ENCODE assay signal across 10 cellular contexts in genomic region chr1:165645654-165646366, GRCh38. TPM values are rescaled to one million over a fixed set of nuclear protein-coding genes. Genes with fewer than 3 reads are reported as not detected.
DNase-seq lines count a peak whose midpoint lies in the region; ATAC-seq and TF ChIP-seq lines count a peak whose summit lies in the region.
"Had no signal": no experiment of that assay in that cellular context is flagged by ENCODE, and none has a peak within 500 bp of the region (broad histone marks: within the 10 kb centered on the region; RNA-seq: fewer than 3 reads in every experiment).

No MANE protein-coding gene starts in this region.

- H3K9me3 Mint-ChIP-seq in naive thymus-derived CD8-positive, alpha-beta T cell = no peaks in the 10 kb centered on the region

- H3K27ac Mint-ChIP-seq in naive thymus-derived CD8-positive, alpha-beta T cell = peak overlapping the region in 1 of 10 donors; percentile 12

- H3K4me1 Mint-ChIP-seq in naive thymus-derived CD8-positive, alpha-beta T cell = peaks cover 9 to 30% (median 21%) of the 10 kb centered on the region in 4 donors

- peak; percentile 64 for DNase-seq in A673 (ENCODE audit: low spot score)
- peak; percentile 88 to 89 for DNase-seq in NCI-H526 (lab: John Stamatoyannopoulos, UW)
- DNase-seq in fibroblast of the aortic adventitia (ENCODE audit: low read depth) = peak; percentile 27
- no peak for DNase-seq in naive thymus-derived CD8-positive, alpha-beta T cell
- no peak for DNase-seq in cerebellar cortex (ENCODE audit: low spot score)
- DNase-seq in CD1c-positive myeloid dendritic cell (ENCODE audit: extremely low spot score) = no peak
- DNase-seq: activated gamma-delta T cell, hippocampal formation had no signal

- no peaks in the 10 kb centered on the region for H3K36me3 ChIP-seq in A673 (ENCODE audit: insufficient read depth, low read length, poor library complexity, severe bottlenecking)

- peaks cover 18% of the 10 kb centered on the region for H3K4me1 ChIP-seq in A673 (ENCODE audit: insufficient read depth, low read length, poor library complexity, severe bottlenecking)

- H3K9me3 ChIP-seq in A673 (ENCODE audit: low read depth, low read length, poor library complexity, severe bottlenecking) = no peaks in the 10 kb centered on the region

- POLR2A ChIA-PET in A673 (lab: Charles Lee; ENCODE audit: low non-redundant PET) = no interaction called here
- POLR2A ChIA-PET in naive thymus-derived CD8-positive, alpha-beta T cell (lab: Charles Lee) = no interaction called here

- no peak for TF ChIP-seq CTCF in A673 (conservative IDR thresholded peaks at IDR 0.05; ENCODE audit: low read depth, low read length)
- no peak for TF ChIP-seq CTCF in fibroblast of the aortic adventitia (IDR thresholded peaks at IDR 0.05; ENCODE audit: insufficient read depth, low read length)

- H3K4me3 Mint-ChIP-seq in naive thymus-derived CD8-positive, alpha-beta T cell = no peak overlapping the region

- BruUV-seq in A673 (replicated peaks; lab: Mats Ljungman, UMichigan) = no TSS peak

- intact Hi-C loops in A673 (cut with micrococcal nuclease; ENCODE audit: unreplicated experiment) = no loop called here

- no peak overlapping the region for H3K27ac ChIP-seq in A673 (ENCODE audit: low read depth, low read length, poor library complexity, severe bottlenecking)

- H3K27me3 ChIP-seq in A673 (replicated peaks; ENCODE audit: insufficient read depth, low read depth, low read length, poor library complexity) = no peaks in the 10 kb centered on the region

- peaks cover 0 to 14% (median 4%) of the 10 kb centered on the region in 3 donors for H3K36me3 Mint-ChIP-seq in naive thymus-derived CD8-positive, alpha-beta T cell

- CTCF ChIA-PET in A673 (lab: Charles Lee) = no interaction called here

- no peaks in the 10 kb centered on the region for H3K27me3 Mint-ChIP-seq in naive thymus-derived CD8-positive, alpha-beta T cell

- H3K4me3 ChIP-seq in A673 (ENCODE audit: low read depth, low read length, poor library complexity, severe bottlenecking) (no peak overlapping the region), fibroblast of the aortic adventitia (ENCODE audit: low read depth, low read length) (no peak overlapping the region)

- peak; percentile 46 for ATAC-seq in GM19043 (IDR thresholded peaks at IDR 0.05; ENCODE audit: low read depth, unreplicated experiment)
- ATAC-seq in naive thymus-derived CD8-positive, alpha-beta T cell = no peak
- ATAC-seq in HG02885 (IDR thresholded peaks at IDR 0.05; ENCODE audit: poor library complexity, unreplicated experiment) = no peak

RNA-seq across cellular contexts. Expression of gene MGST3, which starts 14.8 kb away (rescaled TPM):
- total RNA-seq in A673 (2021) (150 and 155 TPM in 2 replicates), fibroblast of the aortic adventitia (ENCODE audit: low replicate concordance) (178 and 183 TPM in 2 replicates)
- total RNA-seq in naive thymus-derived CD8-positive, alpha-beta T cell = 10 to 100 TPM; 64.6 to 66.6 TPM
- 100 to 1,000 TPM in 2 of 3 donors, 10 to 100 TPM in 1; 95.3 to 160 (median 116) TPM for polyA plus RNA-seq in naive thymus-derived CD8-positive, alpha-beta T cell

RNA-seq across cellular contexts. Expression of gene ALDH9A1, which starts 52.6 kb away (rescaled TPM):
- total RNA-seq in A673 (2021) (81.7 and 83.0 TPM in 2 replicates), fibroblast of the aortic adventitia (ENCODE audit: low replicate concordance) (71.7 and 97.2 TPM in 2 replicates)
- total RNA-seq in naive thymus-derived CD8-positive, alpha-beta T cell = 10 to 100 TPM; 35.9 to 40.8 TPM
- 10 to 100 TPM; 67.7 to 90.3 (median 79.4) TPM for polyA plus RNA-seq in naive thymus-derived CD8-positive, alpha-beta T cell

Comparison
In these comparisons a context has a peak if more than half of its experiments do, and no peak if none do; other contexts are left out.
1. DNase-seq: peak in A673 (single experiment), NCI-H526 (2 of 2) and fibroblast of the aortic adventitia (single experiment); none in naive thymus-derived CD8-positive, alpha-beta T cell (0 of 10), cerebellar cortex (single experiment) and CD1c-positive myeloid dendritic cell (single experiment).